22 cellular contexts compared by ENCODE assay signal in the genomic region with DNA sequence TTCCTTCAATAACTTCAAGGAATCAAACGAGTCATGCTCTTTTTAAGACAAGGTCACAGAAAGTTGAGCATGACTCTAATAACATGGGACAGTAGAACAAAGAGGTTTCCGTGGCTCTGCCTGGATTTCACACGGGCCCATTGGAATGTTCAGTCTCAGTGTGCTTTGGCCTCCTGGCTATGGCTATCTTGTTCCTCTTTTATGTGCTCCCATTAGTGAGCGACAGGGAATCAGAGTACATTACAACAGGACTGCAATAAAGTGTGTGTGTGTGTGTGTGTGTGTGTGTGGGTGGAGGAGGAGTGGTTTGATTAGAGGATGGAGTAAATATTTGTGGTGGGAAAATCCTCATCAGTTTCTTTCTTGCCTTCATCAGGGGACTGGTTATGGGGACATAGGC.
DNase-seq lines count a peak whose midpoint lies in the region; FAIRE-seq and TF ChIP-seq lines count a peak whose summit lies in the region.
"Had no signal": no experiment of that assay in that cellular context is flagged by ENCODE, and none has a peak within 500 bp of the region (broad histone marks: within the 10 kb centered on the region; RNA-seq: fewer than 3 reads in every experiment).

No MANE protein-coding gene starts in this region.

- H3K36me3 ChIP-seq in mesodermal cell (ENCODE audit: control insufficient read depth, insufficient read depth, low read length) (no peaks in the 10 kb centered on the region), right atrium auricular region (no peaks in the 10 kb centered on the region)
- H3K36me3 ChIP-seq: SJSA1 had no signal

- 77 to 83% methylated on average over 3 to 4 of the region's 4 CpGs for WGBS in mesodermal cell (ENCODE audit: insufficient coverage in 2 of 2), 2 experiments

- H3K4me1 ChIP-seq in mesodermal cell (ENCODE audit: control insufficient read depth, insufficient read depth, low read length, poor library complexity, severe bottlenecking) = no peaks in the 10 kb centered on the region
- no peaks in the 10 kb centered on the region for H3K4me1 ChIP-seq in right atrium auricular region
- H3K4me1 ChIP-seq: SJSA1 had no signal

- H3K27ac ChIP-seq in mesodermal cell (ENCODE audit: low read depth, low read length, severe bottlenecking) (peak overlapping the region; percentile 37), right atrium auricular region (no peak overlapping the region)
- H3K27ac ChIP-seq: SJSA1 had no signal

- no peak overlapping the region for H3K4me3 ChIP-seq in foreskin fibroblast (ENCODE audit: low read depth in 1 of 2, low read length in 2 of 2)
- no peak overlapping the region for H3K4me3 ChIP-seq in mesodermal cell (ENCODE audit: extremely low read depth, insufficient read depth, low read length, poor library complexity, severe bottlenecking)
- H3K4me3 ChIP-seq in right atrium auricular region = no peak overlapping the region
- H3K4me3 ChIP-seq: SJSA1 had no signal

- H3K9me3 ChIP-seq in mesodermal cell (ENCODE audit: control insufficient read depth, low read length) (no peaks in the 10 kb centered on the region), right atrium auricular region (no peaks in the 10 kb centered on the region)
- H3K9me3 ChIP-seq: SJSA1 had no signal

- no peaks in the 10 kb centered on the region for H3K27me3 ChIP-seq in right atrium auricular region
- H3K27me3 ChIP-seq: SJSA1 had no signal

- TF ChIP-seq POLR2A in GM12891 (IDR thresholded peaks at IDR 0.05; ENCODE audit: low read depth, low read length) = no peak

- no peak for FAIRE-seq in GM19239 (lab: Jason Lieb, UNC)
- no peak for FAIRE-seq in GM12891 (lab: Jason Lieb, UNC)
- FAIRE-seq: G401.6 had no signal

- no peak for TF ChIP-seq CTCF in foreskin fibroblast (IDR thresholded peaks at IDR 0.05; ENCODE audit: low read depth, low read length)
- TF ChIP-seq CTCF in right atrium auricular region (IDR thresholded peaks at IDR 0.05) = no peak

- DNase-seq in astrocyte of the hippocampus (ENCODE audit: low read depth, low spot score) = peak; percentile 4
- peak; percentile 1 to 9 for DNase-seq in foreskin fibroblast
- DNase-seq in middle frontal gyrus (ENCODE audit: extremely low spot score, low spot score) = no peak
- no peak for DNase-seq in GM19239 (ENCODE audit: insufficient read length, low spot score)
- DNase-seq in GM12891 (ENCODE audit: insufficient read length, low spot score) = no peak
- DNase-seq in right atrium auricular region (ENCODE audit: low spot score) = no peak
- DNase-seq: C1 segment of cervical spinal cord; CD4-positive, alpha-beta memory T cell; COR-L47; HCEC 1CT; IMR-90; KG1; MM.1S; NCI-H2029 treated with DMSO at 0.1 percent for 48 hours; NCI-H446 treated with DMSO at 0.1 percent for 48 hours; NCI-H526; NK-92 treated with Interleukin-12 subunit alpha and Interleukin-12 subunit beta, amount 100 ng/mL, for 24 hours; PC-3; Right ventricle myocardium superior had no signal

TF ChIP-seq in GM12891, 5 proteins besides CTCF, POLR2A, EP300 and RAD21:
- no peak for TF ChIP-seq POLR2AphosphoS5 (IDR thresholded peaks at IDR 0.05; ENCODE audit: low read depth, low read length)
- TF ChIP-seq POU2F2 (IDR thresholded peaks at IDR 0.05; ENCODE audit: low read depth, low read length) = no peak
- TF ChIP-seq TAF1 (IDR thresholded peaks at IDR 0.05; ENCODE audit: low read depth, low read length) = no peak
- no peak for TF ChIP-seq PAX5 (IDR thresholded peaks at IDR 0.05; ENCODE audit: insufficient read depth, low read length, severe bottlenecking)
- TF ChIP-seq SPI1 (IDR thresholded peaks at IDR 0.05; ENCODE audit: low read depth, low read length) = no peak

Comparison
In these comparisons a context has a peak if more than half of its experiments do, and no peak if none do; other contexts are left out.
1. DNase-seq: peak in astrocyte of the hippocampus (single experiment) and foreskin fibroblast (2 of 2); none in middle frontal gyrus (single experiment), GM19239 (single experiment), GM12891 (single experiment) and right atrium auricular region (single experiment).